In the genomic region with DNA sequence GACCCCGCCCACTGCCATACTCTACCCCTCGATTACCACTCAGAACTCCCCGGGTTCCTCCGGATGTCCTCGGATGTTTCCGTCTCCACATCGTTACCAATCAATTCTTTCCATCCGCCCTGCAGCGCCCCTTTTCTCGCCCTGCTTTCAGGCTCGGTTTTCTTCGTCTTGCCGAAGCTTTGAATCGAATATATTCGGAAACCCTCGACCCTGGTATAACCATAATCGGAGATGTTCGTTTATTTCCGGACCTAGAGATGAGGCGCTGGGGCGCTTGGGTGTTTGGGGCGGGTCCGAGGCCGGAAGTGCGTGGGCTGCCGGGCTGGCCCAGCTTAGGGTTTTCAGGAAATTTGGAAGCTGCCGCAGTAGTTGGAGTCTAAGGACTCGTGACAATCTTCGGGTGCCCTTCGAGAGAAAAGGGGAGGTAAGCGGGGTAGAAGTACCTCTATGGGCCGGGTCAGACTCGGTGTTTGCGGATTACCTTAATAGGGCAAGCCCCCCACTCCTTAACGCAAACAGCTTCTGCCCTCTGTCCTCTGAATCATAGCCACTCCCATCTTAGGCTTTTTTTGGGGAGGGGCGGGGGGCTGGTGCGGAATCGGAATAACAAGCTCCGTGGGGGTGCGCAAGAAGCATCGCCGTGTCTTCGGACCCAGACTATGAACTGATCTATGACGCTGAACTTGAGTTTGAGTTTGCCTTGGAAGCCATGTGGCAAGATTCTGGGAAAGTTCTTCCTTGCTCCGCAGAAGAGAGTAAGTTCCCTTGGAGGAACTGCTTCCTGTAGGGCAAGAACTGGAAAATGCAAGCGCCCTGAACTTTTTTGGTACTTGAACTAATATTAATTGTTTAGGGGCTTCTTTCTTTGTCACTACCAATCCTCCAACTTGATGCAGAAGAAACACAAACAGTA, we compare ENCODE assay signal across 7 cellular contexts.
A peak's percentile ranks its signal among the peaks of the same experiment; 100 is the strongest.
DNase-seq lines count a peak whose midpoint lies in the region; ATAC-seq and TF ChIP-seq lines count a peak whose summit lies in the region.

A gene with protein sequence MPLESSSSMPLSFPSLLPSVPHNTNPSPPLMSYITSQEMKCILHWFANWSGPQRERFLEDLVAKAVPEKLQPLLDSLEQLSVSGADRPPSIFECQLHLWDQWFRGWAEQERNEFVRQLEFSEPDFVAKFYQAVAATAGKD (plus strand): TSS at position 310 of the 913 bp plus-strand sequence. CDS start 2,154 bp downstream, outside the sequence.

- peak within 1 kb of the TSS; percentile 85 for H3K9ac ChIP-seq in SU-DHL-6 (ENCODE audit: low read length)

- H4K20me1 ChIP-seq in SU-DHL-6 (ENCODE audit: low read depth, low read length) = peaks cover 21% of the 10 kb centered on the region

- H3K9me3 ChIP-seq in SU-DHL-6 (ENCODE audit: insufficient read depth, low read length) = no peaks in the 10 kb centered on the region

- H3K4me3 ChIP-seq in SU-DHL-6 (ENCODE audit: insufficient read depth, low read length, poor library complexity, severe bottlenecking) = peak within 1 kb of the TSS; percentile 97
- H3K4me3 ChIP-seq in cardiac fibroblast (replicated peaks in 1 of 2; ENCODE audit: low read depth in 2 of 2, low read length in 2 of 2) = peak within 1 kb of the TSS; percentile 86 to 95

- no peaks in the 10 kb centered on the region for H3F3A ChIP-seq in SU-DHL-6 (ENCODE audit: insufficient read depth)

- ATAC-seq in GM18868 (IDR thresholded peaks at IDR 0.05; ENCODE audit: unreplicated experiment) (peak; percentile 88), HG03039 (IDR thresholded peaks at IDR 0.05; ENCODE audit: unreplicated experiment) (peak; percentile 82)

- peak within 1 kb of the TSS; percentile 72 for H2AFZ ChIP-seq in SU-DHL-6 (ENCODE audit: low read depth, low read length, severe bottlenecking)

- no peaks in the 10 kb centered on the region for H3K9me2 ChIP-seq in SU-DHL-6 (replicated peaks; ENCODE audit: insufficient read depth, low read length)

- H3K4me2 ChIP-seq in SU-DHL-6 (ENCODE audit: low read depth, low read length, poor library complexity, severe bottlenecking) = peak within 1 kb of the TSS; percentile 94

- DNase-seq in cardiac fibroblast (ENCODE audit: low read depth in 2 of 2) (peak; percentile 100), iris pigment epithelial cell (ENCODE audit: low read depth) (peak; percentile 99), NCI-H2029 treated with DMSO at 0.1 percent for 48 hours (lab: John Stamatoyannopoulos, UW) (no peak)
- DNase-seq in stimulated activated CD4-positive, alpha-beta T cell treated with anti-CD3 and anti-CD28 coated beads, Interleukin-15, amount 100 ng/mL, for 24 hours = peak; percentile 100

- peaks cover 14% of the 10 kb centered on the region for H3K36me3 ChIP-seq in SU-DHL-6 (ENCODE audit: low read length)

- TF ChIP-seq CTCF in SU-DHL-6 (IDR thresholded peaks at IDR 0.05; ENCODE audit: insufficient read depth, low read length, poor library complexity, severe bottlenecking) (no peak), cardiac fibroblast (IDR thresholded peaks at IDR 0.05; ENCODE audit: low read depth, low read length) (no peak)

- H3K27me3 ChIP-seq in SU-DHL-6 (ENCODE audit: low read length) = no peaks in the 10 kb centered on the region

- peaks cover 47% of the 10 kb centered on the region for H3K79me2 ChIP-seq in SU-DHL-6 (ENCODE audit: insufficient read depth, low read length)

- peak within 1 kb of the TSS; percentile 70 for H3K27ac ChIP-seq in SU-DHL-6 (ENCODE audit: low read depth, low read length)
